In genomic region chr14:81565441-81566290, GRCh38 we compare ENCODE assay signal across 8 cellular contexts. TPM values are rescaled to one million over a fixed set of nuclear protein-coding genes. Genes with fewer than 3 reads are reported as not detected.
DNase-seq lines count a peak whose midpoint lies in the region; ATAC-seq, FAIRE-seq and TF ChIP-seq lines count a peak whose summit lies in the region.

No MANE protein-coding gene starts in this region.

- no peak overlapping the region for H3K9ac ChIP-seq in MM.1S (ENCODE audit: low read length)
- H3K9ac ChIP-seq in HepG2 (ENCODE audit: insufficient read depth, low read depth, low read length) = no peak overlapping the region

- peaks cover 31% of the 10 kb centered on the region for H3K27me3 Mint-ChIP-seq in MCF 10A (ENCODE audit: insufficient read depth, unreplicated experiment)

- H3K27ac Mint-ChIP-seq in MCF 10A (ENCODE audit: low read depth, unreplicated experiment) = no peak overlapping the region

- no peak for TF ChIP-seq POLR2A in breast epithelium (IDR thresholded peaks at IDR 0.05)
- TF ChIP-seq POLR2A in body of pancreas (IDR thresholded peaks at IDR 0.05) = no peak
- no peak for TF ChIP-seq POLR2A in HepG2 (IDR thresholded peaks at IDR 0.05; ENCODE audit: insufficient read depth in 1 of 2, low read depth in 2 of 2, low read length in 2 of 2)

- no peaks in the 10 kb centered on the region for H3K79me2 ChIP-seq in MM.1S (ENCODE audit: low read length)
- no peaks in the 10 kb centered on the region for H3K79me2 ChIP-seq in HepG2 (ENCODE audit: insufficient read depth, low read length)

- H3K4me1 Mint-ChIP-seq in MCF 10A (ENCODE audit: insufficient read depth, unreplicated experiment) = peaks cover 6% of the 10 kb centered on the region

- FAIRE-seq in HepG2 (lab: Jason Lieb, UNC) = peak; percentile 43

- H3K9me2 ChIP-seq in MM.1S (replicated peaks; ENCODE audit: insufficient read depth, low read length) = no peaks in the 10 kb centered on the region

- H3K27ac ChIP-seq in breast epithelium = no peak overlapping the region
- no peak overlapping the region for H3K27ac ChIP-seq in MM.1S (ENCODE audit: low read length)
- H3K27ac ChIP-seq in body of pancreas = peak overlapping the region in 1 of 4 donors; percentile 14
- no peak overlapping the region for H3K27ac ChIP-seq in HepG2 (ENCODE audit: extremely low read length, insufficient read depth, low read length)

- H3K4me1 ChIP-seq in breast epithelium = no peaks in the 10 kb centered on the region
- no peaks in the 10 kb centered on the region for H3K4me1 ChIP-seq in MM.1S (ENCODE audit: low read length)
- H3K4me1 ChIP-seq in body of pancreas = peaks cover 16% of the 10 kb centered on the region
- H3K4me1 ChIP-seq in HepG2 (ENCODE audit: insufficient read depth, low read length) = no peaks in the 10 kb centered on the region

- H3K4me2 ChIP-seq in MM.1S (ENCODE audit: low read depth, low read length) (no peak overlapping the region), HepG2 (ENCODE audit: low read depth, low read length) (no peak overlapping the region)

- H3K27me3 ChIP-seq in breast epithelium (no peaks in the 10 kb centered on the region), MM.1S (replicated peaks; ENCODE audit: insufficient read depth, low read length) (no peaks in the 10 kb centered on the region), body of pancreas (no peaks in the 10 kb centered on the region), HepG2 (ENCODE audit: control insufficient read depth in 1 of 2, insufficient read depth in 2 of 2, low read length in 2 of 2) (peaks cover 0 to 6% of the 10 kb centered on the region in 2 experiments; a peak in 1 of 5 replicates)

- no peaks in the 10 kb centered on the region for H3K36me3 ChIP-seq in breast epithelium
- H3K36me3 ChIP-seq in MM.1S (replicated peaks; ENCODE audit: insufficient read depth, low read length) = no peaks in the 10 kb centered on the region
- no peaks in the 10 kb centered on the region for H3K36me3 ChIP-seq in body of pancreas (replicated peaks in 1 of 2; ENCODE audit: insufficient read depth in 1 of 2, low read depth in 2 of 2)
- no peaks in the 10 kb centered on the region for H3K36me3 ChIP-seq in HepG2 (replicated peaks in 1 of 2; ENCODE audit: control insufficient read depth in 1 of 2, insufficient read depth in 2 of 2, low read length in 2 of 2)

- no peaks in the 10 kb centered on the region for H3K9me3 Mint-ChIP-seq in MCF 10A (ENCODE audit: unreplicated experiment)

- peak; percentile 29; the same call in 1 of the 2 replicates for TF ChIP-seq RAD21 in HepG2 (CRISPR knock-in tag; IDR thresholded peaks at IDR 0.05)

- BruUV-seq in MCF 10A (replicated peaks; lab: Mats Ljungman, UMichigan) (no TSS peak), HepG2 (replicated peaks; lab: Mats Ljungman, UMichigan) (no TSS peak)

- H3K36me3 Mint-ChIP-seq in MCF 10A (ENCODE audit: insufficient read depth, unreplicated experiment) = no peaks in the 10 kb centered on the region

- DNase-seq in MCF 10A (ENCODE audit: unreplicated experiment) = peak; percentile 48
- no peak for DNase-seq in breast epithelium (ENCODE audit: low spot score in 2 of 2)
- peak; percentile 30 for DNase-seq in H4 (ENCODE audit: low spot score)
- peak; percentile 38 for DNase-seq in MM.1S
- DNase-seq in body of pancreas = peak; percentile 63 to 72 (median 71)
- peak; percentile 24 for DNase-seq in HepG2 (ENCODE audit: low spot score)
- no peak for DNase-seq in NK-92 treated with Interleukin-12 subunit alpha and Interleukin-12 subunit beta, amount 100 ng/mL, for 24 hours (lab: John Stamatoyannopoulos, UW)
- DNase-seq in stimulated activated CD4-positive, alpha-beta T cell treated with anti-CD3 and anti-CD28 coated beads, Interleukin-4, amount 100 ng/mL, for 24 hours = no peak

- intact Hi-C loops in MCF 10A (cut with micrococcal nuclease) (loop anchor here (1.0 to 5.0 kb wide), 3 partner anchors 59 to 425 kb away; no protein-coding TSS in a partner anchor), breast epithelium (cut with DNase I; ENCODE audit: low total_unique reads) (no loop called here), body of pancreas (cut with DNase I) (loop anchor here (10.0 kb wide), 1 partner anchor 59 kb away; no protein-coding TSS in a partner anchor), HepG2 (cut with micrococcal nuclease; ENCODE audit: unreplicated experiment) (loop anchor here (5.0 to 10.0 kb wide), 2 partner anchors 149 to 422 kb away; no protein-coding TSS in a partner anchor)

- H3K9me3 ChIP-seq in breast epithelium (no peaks in the 10 kb centered on the region), MM.1S (replicated peaks; ENCODE audit: insufficient read depth, low read length) (no peaks in the 10 kb centered on the region), body of pancreas (no peaks in the 10 kb centered on the region), HepG2 (ENCODE audit: low read length) (no peaks in the 10 kb centered on the region)

- H2AFZ ChIP-seq in MM.1S (ENCODE audit: low read length) (no peak overlapping the region), HepG2 (ENCODE audit: low read length) (no peak overlapping the region)

- WGBS in body of pancreas, 2 donors = 35 to 36% methylated on average over 7 of the region's 7 CpGs
- WGBS in HepG2 (ENCODE audit: low lambda C conversion rate) = 16% methylated on average over 7 of the region's 7 CpGs

- H3K4me3 Mint-ChIP-seq in MCF 10A (ENCODE audit: unreplicated experiment) = no peak overlapping the region

- POLR2A ChIA-PET in MCF 10A (lab: Yijun Ruan, JAX) = interaction anchor here (0.5 to 0.7 kb wide), 4 partner anchors 11 to 1050 kb away, joined by 3 read pairs; no protein-coding TSS in a partner anchor
- POLR2A ChIA-PET in HepG2 (lab: Yijun Ruan, JAX) = no interaction called here

- H4K20me1 ChIP-seq in MM.1S (ENCODE audit: insufficient read depth, low read length) = no peaks in the 10 kb centered on the region
- no peaks in the 10 kb centered on the region for H4K20me1 ChIP-seq in HepG2 (ENCODE audit: insufficient read depth, low read length)

- H3K4me3 ChIP-seq in breast epithelium (no peak overlapping the region), MM.1S (ENCODE audit: low read length) (no peak overlapping the region), body of pancreas (no peak overlapping the region), HepG2 (replicated peaks in 1 of 3; ENCODE audit: insufficient read depth in 1 of 3, low read depth in 2 of 3, low read length in 3 of 3) (no peak overlapping the region)

- TF ChIP-seq CTCF in MCF 10A (IDR thresholded peaks at IDR 0.05; ENCODE audit: unreplicated experiment) (peak; percentile 60), breast epithelium (IDR thresholded peaks at IDR 0.05) (peak in 1 of 3 donors; percentile 27), MM.1S (IDR thresholded peaks at IDR 0.05; ENCODE audit: low read length) (peak; percentile 51), body of pancreas (IDR thresholded peaks at IDR 0.05) (peak; percentile 25 to 85 (median 73)), HepG2 (CRISPR knock-in tag; IDR thresholded peaks at IDR 0.05) (peak; percentile 75)

- TF ChIP-seq EP300 in HepG2 (IDR thresholded peaks at IDR 0.05; ENCODE audit: low read depth in 2 of 2, low read length in 2 of 2) = no peak
- no peak for TF ChIP-seq EP300 in HepG2 (CRISPR knock-in tag; IDR thresholded peaks at IDR 0.05; ENCODE audit: borderline replicate concordance)

- in situ Hi-C loops in HepG2 (cut with HindIII; ENCODE audit: extremely low pct_ligation_motif_present, low pct_unique_long_range_greater_than_20kb) = no loop called here

- ATAC-seq in body of pancreas (peak; percentile 93), HepG2 (peak; percentile 79)

- CTCF ChIA-PET in MCF 10A (lab: Yijun Ruan, JAX) = interaction anchor here (0.5 to 2.5 kb wide), 43 partner anchors 9 to 1906 kb away, joined by 3 to 10 read pairs (median 4); no protein-coding TSS in a partner anchor
- CTCF ChIA-PET in HepG2 (lab: Yijun Ruan, JAX; ENCODE audit: low intra/inter-chr PET ratio, low total read pairs) = no interaction called here

- H3F3A ChIP-seq in MM.1S (ENCODE audit: insufficient read depth, low read length) = no peaks in the 10 kb centered on the region

TF ChIP-seq in HepG2, 621 proteins besides CTCF, POLR2A, EP300 and RAD21 (continues in another document):
- TF ChIP-seq GPBP1L1 (CRISPR knock-in tag; IDR thresholded peaks at IDR 0.05) = no peak

RNA-seq across cellular contexts. Expression of gene SEL1L, which starts 32.0 kb away (rescaled TPM):
- total RNA-seq in MCF 10A (2022) (152 and 190 TPM in 2 replicates), breast epithelium (10 to 100 TPM; 53.7 to 84.3 (median 65.9) TPM), body of pancreas (100 to 1,000 TPM; 183 to 268 TPM), HepG2 (2016; rRNA removed; fragmentation: Illumina TruSeq; extraction: Trizol) (38.1 and 61.0 TPM in 2 replicates)
- 36.3 and 47.1 TPM in 2 replicates for total RNA-seq in H4 (2014; rRNA removed; shearing (Covaris generic))
- total RNA-seq in HepG2 (2016; cell fraction: cytosol; rRNA removed; fragmentation: Illumina TruSeq; extraction: Trizol; ENCODE audit: low read depth) = 2.2 and 2.4 TPM in 2 replicates
- 37.0 and 61.0 TPM in 2 replicates for total RNA-seq in HepG2 (2016; cell fraction: insoluble cytoplasmic fraction; rRNA removed; fragmentation: Illumina TruSeq; extraction: Trizol)
- 6.3 and 8.3 TPM in 2 replicates for total RNA-seq in HepG2 (2016; cell fraction: membrane; rRNA removed; fragmentation: Illumina TruSeq; extraction: Trizol)
- total RNA-seq in HepG2 (2016; cell fraction: nucleus; rRNA removed; fragmentation: Illumina TruSeq; extraction: Trizol) = 58.1 and 61.2 TPM in 2 replicates
- polyA plus RNA-seq in HepG2 (2011; rRNA removed) = 14.6 and 15.3 TPM in 2 replicates
- 7.0 and 10.4 TPM in 2 replicates for polyA plus RNA-seq in HepG2 (2011; cell fraction: cytosol; rRNA removed)
- 14.9 and 15.1 TPM in 2 replicates for polyA plus RNA-seq in HepG2 (2011; cell fraction: nucleus; rRNA removed)
- 32.6 and 34.3 TPM in 2 replicates for polyA plus RNA-seq in HepG2 (2012)
- polyA plus RNA-seq in HepG2 (2016; cell fraction: cytosol; fragmentation: Illumina TruSeq; extraction: Trizol; ENCODE audit: low read depth) = 0.76 and 0.83 TPM in 2 replicates
- polyA plus RNA-seq in HepG2 (2016; cell fraction: insoluble cytoplasmic fraction; fragmentation: Illumina TruSeq; extraction: Trizol; ENCODE audit: low read depth) = 15.4 and 16.6 TPM in 2 replicates
- 1.8 and 2.1 TPM in 2 replicates for polyA plus RNA-seq in HepG2 (2016; cell fraction: membrane; fragmentation: Illumina TruSeq; extraction: Trizol; ENCODE audit: low read depth)
- 39.5 TPM in 2 replicates for polyA plus RNA-seq in HepG2 (2016; cell fraction: nucleus; fragmentation: Illumina TruSeq; extraction: Trizol; ENCODE audit: insufficient read depth, low read depth)
- polyA minus RNA-seq in HepG2 (2011; rRNA and poly(A)+ RNA removed; ENCODE audit: low replicate concordance) = 12.1 and 21.7 TPM in 2 replicates
- 25.1 and 25.6 TPM in 2 replicates for polyA minus RNA-seq in HepG2 (2011; cell fraction: cytosol; rRNA and poly(A)+ RNA removed)
- polyA minus RNA-seq in HepG2 (2011; cell fraction: nucleus; rRNA and poly(A)+ RNA removed) = 50.0 and 57.7 TPM in 2 replicates

Comparison
In these comparisons a context has a peak if more than half of its experiments do, and no peak if none do; other contexts are left out.
1. DNase-seq: peak in MCF 10A (single experiment), H4 (single experiment), MM.1S (single experiment), body of pancreas (4 of 4) and HepG2 (single experiment); none in breast epithelium (0 of 2), NK-92 treated with Interleukin-12 subunit alpha and Interleukin-12 subunit beta, amount 100 ng/mL, for 24 hours (single experiment) and stimulated activated CD4-positive, alpha-beta T cell treated with anti-CD3 and anti-CD28 coated beads, Interleukin-4, amount 100 ng/mL, for 24 hours (single experiment).